1 cellular context compared by ENCODE assay signal in genomic region chr16:4655801-4656200, GRCh38.
TF ChIP-seq lines count a peak whose summit lies in the region.

No MANE protein-coding gene starts in this region.

TF ChIP-seq in A549, 52 proteins besides CTCF, POLR2A, EP300 and RAD21:
- no peak for TF ChIP-seq SREBF2 (IDR thresholded peaks at IDR 0.05)
- no peak for TF ChIP-seq CBX8 (IDR thresholded peaks at IDR 0.05)
- TF ChIP-seq RCOR1 (IDR thresholded peaks at IDR 0.05; ENCODE audit: low read depth, low read length): no peak
- no peak for TF ChIP-seq KDM5A (IDR thresholded peaks at IDR 0.05)
- no peak for TF ChIP-seq RARB (CRISPR knock-in tag; IDR thresholded peaks at IDR 0.05)
- TF ChIP-seq CBX2 (IDR thresholded peaks at IDR 0.05; ENCODE audit: borderline replicate concordance, low read depth): no peak
- no peak for TF ChIP-seq HOXB13 (CRISPR knock-in tag; IDR thresholded peaks at IDR 0.05; ENCODE audit: low read depth)
- TF ChIP-seq RFX5 (IDR thresholded peaks at IDR 0.05): no peak
- TF ChIP-seq ZSCAN20 (CRISPR knock-in tag; IDR thresholded peaks at IDR 0.05): no peak
- no peak for TF ChIP-seq KDM1A (IDR thresholded peaks at IDR 0.05; ENCODE audit: low read depth)
- TF ChIP-seq NR3C1 (IDR thresholded peaks at IDR 0.05): no peak
- TF ChIP-seq MYC (IDR thresholded peaks at IDR 0.05; ENCODE audit: borderline replicate concordance, low read length): no peak
- no peak for TF ChIP-seq FOXS1 (CRISPR knock-in tag; IDR thresholded peaks at IDR 0.05)
- TF ChIP-seq ATOH8 (CRISPR knock-in tag; IDR thresholded peaks at IDR 0.05; ENCODE audit: low read depth): no peak
- no peak for TF ChIP-seq NFE2L2 (conservative IDR thresholded peaks at IDR 0.05; ENCODE audit: low read length)
